In genomic region chr3:197372076-197372661, GRCh38 we compare ENCODE assay signal across 11 cellular contexts.
A peak's percentile ranks its signal among the peaks of the same experiment; 100 is the strongest.
DNase-seq lines count a peak whose midpoint lies in the region; ATAC-seq and TF ChIP-seq lines count a peak whose summit lies in the region.
"Had no signal": no experiment of that assay in that cellular context is flagged by ENCODE, and none has a peak within 500 bp of the region (broad histone marks: within the 10 kb centered on the region; RNA-seq: fewer than 3 reads in every experiment).

No MANE protein-coding gene starts in this region.

- no peak for TF ChIP-seq CTCF in natural killer cell (IDR thresholded peaks at IDR 0.05)

- intact Hi-C loops in natural killer cell (cut with micrococcal nuclease): no loop called here

- ATAC-seq in GM19023 (IDR thresholded peaks at IDR 0.05; ENCODE audit: unreplicated experiment) (no peak), natural killer cell (no peak)
- ATAC-seq: stimulated activated naive CD8-positive, alpha-beta T cell treated with anti-CD3 and anti-CD28 coated beads, Interleukin-15, amount 100 ng/mL, for 72 hours had no signal

- no peak overlapping the region for H3K4me3 ChIP-seq in urinary bladder (ENCODE audit: low read depth, low read length)
- H3K4me3 ChIP-seq: BLaER1 had no signal

- H3K4me1 Mint-ChIP-seq in natural killer cell: no peaks in the 10 kb centered on the region
- H3K4me1 Mint-ChIP-seq: stimulated activated naive CD8-positive, alpha-beta T cell treated with anti-CD3 and anti-CD28 coated beads, Interleukin-15, amount 100 ng/mL, for 72 hours had no signal

- no peaks in the 10 kb centered on the region for H3K9me3 Mint-ChIP-seq in natural killer cell
- H3K9me3 Mint-ChIP-seq: dendritic cell treated with granulocyte-macrophage colony-stimulating factor and Interleukin-4, amounts not matched to agents 40 ng/mL and 50 ng/mL, for 4 days; stimulated activated naive CD8-positive, alpha-beta T cell treated with anti-CD3 and anti-CD28 coated beads, Interleukin-15, amount 100 ng/mL, for 72 hours had no signal

- peak; percentile 88 for DNase-seq in NCI-H82 (lab: John Stamatoyannopoulos, UW)
- DNase-seq in NCI-H82 treated with DMSO at 0.1 percent for 48 hours (lab: John Stamatoyannopoulos, UW; ENCODE audit: unreplicated experiment): no peak
- DNase-seq in amniotic stem cell (lab: John Stamatoyannopoulos, UW): peak; percentile 58
- DNase-seq in kidney glomerular epithelial cell (lab: John Stamatoyannopoulos, UW): peak; percentile 91
- DNase-seq in natural killer cell: no peak
- DNase-seq in OCI-M2 (lab: John Stamatoyannopoulos, UW; ENCODE audit: unreplicated experiment): no peak
- DNase-seq: stimulated activated naive CD8-positive, alpha-beta T cell treated with anti-CD3 and anti-CD28 coated beads, Interleukin-15, amount 100 ng/mL, for 72 hours had no signal

- peaks cover 8 to 13% of the 10 kb centered on the region in 2 donors for H3K27me3 Mint-ChIP-seq in natural killer cell (ENCODE audit: low read depth in 2 of 2)

- H3K27ac ChIP-seq in urinary bladder (ENCODE audit: low read depth): peak overlapping the region; percentile 75
- H3K27ac ChIP-seq: BLaER1 had no signal

- no peak overlapping the region for H3K27ac Mint-ChIP-seq in natural killer cell
- H3K27ac Mint-ChIP-seq: dendritic cell treated with granulocyte-macrophage colony-stimulating factor and Interleukin-4, amounts not matched to agents 40 ng/mL and 50 ng/mL, for 4 days had no signal

- no peak overlapping the region for H3K4me3 Mint-ChIP-seq in natural killer cell
- H3K4me3 Mint-ChIP-seq: dendritic cell treated with granulocyte-macrophage colony-stimulating factor and Interleukin-4, amounts not matched to agents 40 ng/mL and 50 ng/mL, for 4 days; stimulated activated naive CD8-positive, alpha-beta T cell treated with anti-CD3 and anti-CD28 coated beads, Interleukin-15, amount 100 ng/mL, for 72 hours had no signal

- H3K4me1 ChIP-seq in urinary bladder (ENCODE audit: insufficient read depth): no peaks in the 10 kb centered on the region

- no peaks in the 10 kb centered on the region for H3K36me3 Mint-ChIP-seq in natural killer cell

- 46% methylated on average over 7 of the region's 7 CpGs for WGBS in urinary bladder

- no peaks in the 10 kb centered on the region for H3K36me3 ChIP-seq in urinary bladder (ENCODE audit: insufficient read depth)
- H3K36me3 ChIP-seq: BLaER1 had no signal

Comparison
In these comparisons a context has a peak if more than half of its experiments do, and no peak if none do; other contexts are left out.
1. DNase-seq: peak in NCI-H82 (single experiment), amniotic stem cell (single experiment) and kidney glomerular epithelial cell (single experiment); none in NCI-H82 treated with DMSO at 0.1 percent for 48 hours (single experiment), natural killer cell (single experiment) and OCI-M2 (single experiment).